In the genomic region with DNA sequence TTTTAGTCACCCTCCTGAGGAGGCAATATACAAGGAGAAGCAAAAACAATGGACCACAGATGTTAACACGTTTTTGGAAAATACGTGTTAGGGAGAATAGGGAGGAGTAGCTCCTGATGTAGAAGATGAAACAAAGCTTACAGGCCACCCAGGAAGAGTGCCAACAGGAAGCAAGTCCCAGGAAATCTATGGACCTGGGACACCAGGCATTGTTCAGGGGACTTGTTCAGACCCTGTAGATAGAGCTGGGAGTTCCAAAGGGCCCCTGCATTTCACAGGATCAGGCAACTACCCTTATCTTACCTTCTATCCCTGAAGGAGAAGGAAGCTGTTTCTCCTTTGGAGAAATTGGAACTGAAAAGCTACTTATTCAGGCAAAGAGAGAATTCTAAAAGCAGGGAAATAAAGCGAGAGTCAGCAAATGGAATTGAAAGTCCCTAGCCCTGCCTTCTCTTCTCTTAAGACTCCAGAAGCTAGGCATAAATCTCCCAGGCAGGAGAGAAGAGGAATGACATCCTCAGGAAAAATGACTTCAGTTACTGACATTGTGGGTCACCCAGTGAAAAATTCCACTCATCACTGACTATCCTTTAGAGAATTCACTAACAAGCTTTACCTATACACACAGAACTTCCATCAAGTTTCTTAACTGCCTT, we compare ENCODE assay signal across 1 cellular context.
TF ChIP-seq lines count a peak whose summit lies in the region.

No MANE protein-coding gene starts in this region.

TF ChIP-seq in H1, 55 proteins besides CTCF, POLR2A, EP300 and RAD21:
- TF ChIP-seq SUZ12 (IDR thresholded peaks at IDR 0.05; ENCODE audit: low read length) (no peak), CHD1 (IDR thresholded peaks at IDR 0.05; ENCODE audit: low read depth, low read length) (no peak), PHF8 (conservative IDR thresholded peaks at IDR 0.05; ENCODE audit: low read depth, low read length) (no peak), EZH2 (IDR thresholded peaks at IDR 0.05; ENCODE audit: low read depth, low read length, severe bottlenecking) (no peak), POU5F1 (IDR thresholded peaks at IDR 0.05; ENCODE audit: low read depth, low read length) (no peak), CTBP2 (IDR thresholded peaks at IDR 0.05; ENCODE audit: borderline replicate concordance, insufficient read depth, insufficient read length, low read length) (no peak), RBBP5 (IDR thresholded peaks at IDR 0.05; ENCODE audit: borderline replicate concordance, low read depth, low read length) (no peak), FOSL1 (IDR thresholded peaks at IDR 0.05; ENCODE audit: insufficient read depth, low read depth, low read length) (no peak), CBX5 (IDR thresholded peaks at IDR 0.05; ENCODE audit: low read depth, low read length) (no peak), TEAD4 (IDR thresholded peaks at IDR 0.05; ENCODE audit: low read depth, low read length) (no peak), YY1 (IDR thresholded peaks at IDR 0.05; ENCODE audit: low read depth, low read length) (no peak), TAF7 (optimal IDR thresholded peaks at IDR 0.05; ENCODE audit: borderline replicate concordance, low read depth, low read length) (no peak), KDM5A (IDR thresholded peaks at IDR 0.05; ENCODE audit: low read length) (no peak)
- TF ChIP-seq, protein P1, sequence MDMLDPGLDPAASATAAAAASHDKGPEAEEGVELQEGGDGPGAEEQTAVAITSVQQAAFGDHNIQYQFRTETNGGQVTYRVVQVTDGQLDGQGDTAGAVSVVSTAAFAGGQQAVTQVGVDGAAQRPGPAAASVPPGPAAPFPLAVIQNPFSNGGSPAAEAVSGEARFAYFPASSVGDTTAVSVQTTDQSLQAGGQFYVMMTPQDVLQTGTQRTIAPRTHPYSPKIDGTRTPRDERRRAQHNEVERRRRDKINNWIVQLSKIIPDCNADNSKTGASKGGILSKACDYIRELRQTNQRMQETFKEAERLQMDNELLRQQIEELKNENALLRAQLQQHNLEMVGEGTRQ (IDR thresholded peaks at IDR 0.05; ENCODE audit: low read length): no peak
- TF ChIP-seq, protein P2, sequence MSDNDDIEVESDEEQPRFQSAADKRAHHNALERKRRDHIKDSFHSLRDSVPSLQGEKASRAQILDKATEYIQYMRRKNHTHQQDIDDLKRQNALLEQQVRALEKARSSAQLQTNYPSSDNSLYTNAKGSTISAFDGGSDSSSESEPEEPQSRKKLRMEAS (IDR thresholded peaks at IDR 0.05): no peak
- TF ChIP-seq, protein P3, sequence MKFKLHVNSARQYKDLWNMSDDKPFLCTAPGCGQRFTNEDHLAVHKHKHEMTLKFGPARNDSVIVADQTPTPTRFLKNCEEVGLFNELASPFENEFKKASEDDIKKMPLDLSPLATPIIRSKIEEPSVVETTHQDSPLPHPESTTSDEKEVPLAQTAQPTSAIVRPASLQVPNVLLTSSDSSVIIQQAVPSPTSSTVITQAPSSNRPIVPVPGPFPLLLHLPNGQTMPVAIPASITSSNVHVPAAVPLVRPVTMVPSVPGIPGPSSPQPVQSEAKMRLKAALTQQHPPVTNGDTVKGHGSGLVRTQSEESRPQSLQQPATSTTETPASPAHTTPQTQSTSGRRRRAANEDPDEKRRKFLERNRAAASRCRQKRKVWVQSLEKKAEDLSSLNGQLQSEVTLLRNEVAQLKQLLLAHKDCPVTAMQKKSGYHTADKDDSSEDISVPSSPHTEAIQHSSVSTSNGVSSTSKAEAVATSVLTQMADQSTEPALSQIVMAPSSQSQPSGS (IDR thresholded peaks at IDR 0.05; ENCODE audit: low read length): no peak
